ENCODE assay signal across 15 cellular contexts in genomic region chr11:95688501-95689222, GRCh38.
DNase-seq lines count a peak whose midpoint lies in the region; ATAC-seq and TF ChIP-seq lines count a peak whose summit lies in the region.
"Had no signal": no experiment of that assay in that cellular context is flagged by ENCODE, and none has a peak within 500 bp of the region (broad histone marks: within the 10 kb centered on the region; RNA-seq: fewer than 3 reads in every experiment).

No MANE protein-coding gene starts in this region.

- H3K27ac Mint-ChIP-seq in T-helper 17 cell, result no peak overlapping the region
- H3K27ac Mint-ChIP-seq: activated B cell treated with CpG ODN at 0.5 μM for 24 hours; activated naive CD4-positive, alpha-beta T cell treated with anti-CD3 and anti-CD28 coated beads for 36 hours; progenitor cell of endocrine pancreas had no signal

- no peak for ATAC-seq in Right ventricle myocardium superior (ENCODE audit: poor library complexity)
- peak; percentile 83 for ATAC-seq in T-helper 17 cell
- ATAC-seq in foreskin keratinocyte, result peak; percentile 66
- ATAC-seq: K562 had no signal

- no peaks in the 10 kb centered on the region for H3K36me3 Mint-ChIP-seq in T-helper 17 cell (ENCODE audit: low read depth)

- peaks cover 8% of the 10 kb centered on the region for H3K4me1 ChIP-seq in left ventricle myocardium inferior
- H3K4me1 ChIP-seq in foreskin keratinocyte, result peaks cover 12% of the 10 kb centered on the region

- no peaks in the 10 kb centered on the region for H3K27me3 ChIP-seq in left ventricle myocardium inferior (ENCODE audit: low read depth)
- H3K27me3 ChIP-seq in foreskin keratinocyte, result no peaks in the 10 kb centered on the region

- DNase-seq in left ventricle myocardium inferior (no peak), Right ventricle myocardium superior (no peak), T-helper 17 cell (no peak), foreskin keratinocyte (peak; percentile 38 to 69), NCI-H1105 treated with DMSO at 0.1 percent for 48 hours (lab: John Stamatoyannopoulos, UW) (no peak), KBM-7 (no peak), C1 segment of cervical spinal cord (lab: John Stamatoyannopoulos, UW) (no peak), pons (ENCODE audit: low spot score) (no peak)
- DNase-seq: activated B cell treated with CpG ODN at 0.5 μM for 24 hours; activated naive CD4-positive, alpha-beta T cell treated with anti-CD3 and anti-CD28 coated beads for 36 hours; NCI-H187 treated with DMSO at 0.1 percent for 48 hours; SK-N-SH; stimulated activated CD4-positive, alpha-beta T cell treated with anti-CD3 and anti-CD28 coated beads, Interleukin-2, amount 100 ng/mL, for 24 hours had no signal

- in situ Hi-C loops in KBM-7 (cut with MboI; ENCODE audit: low pct_unique_long_range_greater_than_20kb, low sequenced_read_pairs), result no loop called here

- H3K27ac ChIP-seq in left ventricle myocardium inferior (replicated peaks), result peak overlapping the region; percentile 44
- no peak overlapping the region for H3K27ac ChIP-seq in foreskin keratinocyte

- no peaks in the 10 kb centered on the region for H3K36me3 ChIP-seq in left ventricle myocardium inferior

- H3K4me3 Mint-ChIP-seq in T-helper 17 cell, result no peak overlapping the region
- H3K4me3 Mint-ChIP-seq: activated B cell treated with CpG ODN at 0.5 μM for 24 hours; activated naive CD4-positive, alpha-beta T cell treated with anti-CD3 and anti-CD28 coated beads for 36 hours had no signal

- intact Hi-C loops in left ventricle myocardium inferior (cut with micrococcal nuclease) (no loop called here), Right ventricle myocardium superior (cut with DNase I) (no loop called here)

- H3K27me3 Mint-ChIP-seq in T-helper 17 cell, result no peaks in the 10 kb centered on the region
- H3K27me3 Mint-ChIP-seq: activated B cell treated with CpG ODN at 0.5 μM for 24 hours, progenitor cell of endocrine pancreas had no signal

- H3K9me3 ChIP-seq in left ventricle myocardium inferior (replicated peaks) (peaks cover 8% of the 10 kb centered on the region), T-helper 17 cell (ENCODE audit: control insufficient read depth, low read length, poor library complexity, severe bottlenecking) (no peaks in the 10 kb centered on the region)
- H3K9me3 ChIP-seq: SK-N-SH had no signal

- TF ChIP-seq CTCF in left ventricle myocardium inferior (IDR thresholded peaks at IDR 0.05; ENCODE audit: borderline replicate concordance) (no peak), foreskin keratinocyte (conservative IDR thresholded peaks at IDR 0.05) (no peak)

- peaks cover 3% of the 10 kb centered on the region for H3K4me1 Mint-ChIP-seq in T-helper 17 cell

- no peak overlapping the region for H3K4me3 ChIP-seq in left ventricle myocardium inferior
- H3K4me3 ChIP-seq: K562 had no signal

Comparison
In these comparisons a context has a peak if more than half of its experiments do, and no peak if none do; other contexts are left out.
1. DNase-seq: peak in foreskin keratinocyte (2 of 2); none in left ventricle myocardium inferior (single experiment), Right ventricle myocardium superior (single experiment), T-helper 17 cell (0 of 3), NCI-H1105 treated with DMSO at 0.1 percent for 48 hours (single experiment), KBM-7 (single experiment), C1 segment of cervical spinal cord (0 of 14) and pons (single experiment).